Comparison of ENCODE assay signal across 20 cellular contexts in the genomic region with DNA sequence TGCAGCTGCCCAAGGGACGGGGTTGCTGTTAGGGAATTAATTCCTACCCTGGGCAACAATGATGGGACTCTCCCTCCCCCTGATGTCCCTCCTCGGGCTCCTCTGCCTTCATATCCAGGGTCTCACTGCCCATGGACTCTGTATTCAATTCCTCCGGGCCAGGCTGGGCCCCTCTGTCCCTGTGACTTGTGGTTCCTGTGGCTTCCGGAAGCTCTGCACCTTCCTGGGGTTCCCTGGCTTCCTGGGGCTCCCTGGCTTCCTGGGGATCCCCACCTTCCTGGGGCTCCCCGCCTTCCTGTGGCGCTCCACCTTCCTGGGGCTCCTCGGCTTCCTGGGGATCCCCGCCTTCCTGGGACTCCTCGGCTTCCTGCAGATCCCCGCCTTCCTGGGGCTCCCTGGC.
"Had no signal": no experiment of that assay in that cellular context is flagged by ENCODE, and none has a peak within 500 bp of the region (broad histone marks: within the 10 kb centered on the region; RNA-seq: fewer than 3 reads in every experiment).

No MANE protein-coding gene starts in this region.

- H3K4me2 ChIP-seq: neural progenitor cell had no signal

- H3K27me3 ChIP-seq: colonic mucosa, neural progenitor cell, pancreas, tibial nerve, vagina had no signal

- H3K36me3 ChIP-seq: colonic mucosa, esophagus squamous epithelium, lower lobe of right lung, neural progenitor cell, pancreas, tibial nerve, vagina had no signal

- DNase-seq: activated CD4-positive, alpha-beta T cell treated with anti-CD3 and anti-CD28 coated beads, Interleukin-2, amount 50 U/mL, for 48 hours; activated gamma-delta T cell treated with Interleukin-2 at 50 U/mL for 16 hours; activated T-cell treated with anti-CD3 and anti-CD28 coated beads, Interleukin-2, amount 50 U/mL, for 4 hours; caudate nucleus; colonic mucosa; esophagus squamous epithelium; glutamatergic neuron; kidney glomerular epithelial cell; lower lobe of right lung; midbrain; pancreas; stimulated activated CD4-positive, alpha-beta T cell treated with anti-CD3 and anti-CD28 coated beads, Interleukin-2, amount 100 ng/mL, for 48 hours; stimulated activated naive B cell treated with anti-CD40 and anti-IgM and Interleukin-4, amounts not matched to agents 10 μg/mL and 1 μg/mL and 100 μg/mL, for 72 hours; substantia nigra; T-helper 1 cell had no signal

- H3K27ac ChIP-seq: colonic mucosa, esophagus squamous epithelium, lower lobe of right lung, neural progenitor cell, pancreas, tibial nerve, vagina, VCaP had no signal

- H3K9me3 Mint-ChIP-seq: activated T-cell treated with anti-CD3 and anti-CD28 coated beads, Interleukin-2, amount 50 U/mL, for 4 hours; neural progenitor cell; stimulated activated naive B cell treated with anti-CD40 and anti-IgM and Interleukin-4, amounts not matched to agents 10 μg/mL and 1 μg/mL and 100 μg/mL, for 72 hours had no signal

- ATAC-seq: activated T-cell treated with anti-CD3 and anti-CD28 coated beads, Interleukin-2, amount 50 U/mL, for 4 hours; pancreas; SK-N-SH treated with all-trans-retinoic acid at 6 μM for 48 hours; stimulated activated naive B cell treated with anti-CD40 and anti-IgM and Interleukin-4, amounts not matched to agents 10 μg/mL and 1 μg/mL and 100 μg/mL, for 72 hours had no signal

- H2AFZ ChIP-seq: neural progenitor cell had no signal

- H3K4me1 ChIP-seq: colonic mucosa, esophagus squamous epithelium, lower lobe of right lung, neural progenitor cell, pancreas, tibial nerve, vagina had no signal

- H3K9ac ChIP-seq: neural progenitor cell had no signal

- H3K9me3 ChIP-seq: colonic mucosa, esophagus squamous epithelium, lower lobe of right lung, pancreas, tibial nerve, vagina had no signal

- H3K4me3 ChIP-seq: colonic mucosa, esophagus squamous epithelium, lower lobe of right lung, neural progenitor cell, pancreas, tibial nerve, vagina had no signal

- H3K36me3 Mint-ChIP-seq: neural progenitor cell; stimulated activated naive B cell treated with anti-CD40 and anti-IgM and Interleukin-4, amounts not matched to agents 10 μg/mL and 1 μg/mL and 100 μg/mL, for 72 hours had no signal

- H3K4me3 Mint-ChIP-seq: activated T-cell treated with anti-CD3 and anti-CD28 coated beads, Interleukin-2, amount 50 U/mL, for 4 hours; neural progenitor cell; stimulated activated naive B cell treated with anti-CD40 and anti-IgM and Interleukin-4, amounts not matched to agents 10 μg/mL and 1 μg/mL and 100 μg/mL, for 72 hours had no signal

- H3K27ac Mint-ChIP-seq: stimulated activated naive B cell treated with anti-CD40 and anti-IgM and Interleukin-4, amounts not matched to agents 10 μg/mL and 1 μg/mL and 100 μg/mL, for 72 hours had no signal
